In genomic region chr9:12813960-12814876, GRCh38 we compare ENCODE assay signal across 1 cellular context.
A peak's percentile ranks its signal among the peaks of the same experiment; 100 is the strongest.
TF ChIP-seq lines count a peak whose summit lies in the region.

No MANE protein-coding gene starts in this region.

TF ChIP-seq in GM12878, 131 proteins besides CTCF, POLR2A, EP300 and RAD21:
- TF ChIP-seq BHLHE40 (IDR thresholded peaks at IDR 0.05; ENCODE audit: borderline replicate concordance in 1 of 2, low read depth in 2 of 2, low read length in 1 of 2) (peak in 1 of 2 experiments; percentile 34; a peak in 1 of 4 replicates), CREB1 (IDR thresholded peaks at IDR 0.05; ENCODE audit: low read depth) (peak; percentile 27; the same call in 1 of the 2 replicates), ZNF592 (IDR thresholded peaks at IDR 0.05) (no peak), SREBF1 (IDR thresholded peaks at IDR 0.05; ENCODE audit: low read length) (no peak), ZNF384 (IDR thresholded peaks at IDR 0.05; ENCODE audit: borderline replicate concordance, low read depth, low read length) (no peak), USF2 (IDR thresholded peaks at IDR 0.05; ENCODE audit: borderline replicate concordance, low read depth, low read length) (no peak), RAD51 (IDR thresholded peaks at IDR 0.05) (peak; percentile 55), ATF7 (IDR thresholded peaks at IDR 0.05; ENCODE audit: low read depth) (peak; percentile 36; the same call in 1 of the 2 replicates), CEBPZ (IDR thresholded peaks at IDR 0.05; ENCODE audit: low read depth, low read length) (no peak), SMAD1 (IDR thresholded peaks at IDR 0.05; ENCODE audit: low read depth, partially characterized antibody) (no peak), TAF1 (IDR thresholded peaks at IDR 0.05; ENCODE audit: borderline replicate concordance, low read depth, low read length) (no peak), SUZ12 (IDR thresholded peaks at IDR 0.05; ENCODE audit: unreplicated experiment) (no peak), SREBF2 (IDR thresholded peaks at IDR 0.05; ENCODE audit: low read length) (no peak), RELB (IDR thresholded peaks at IDR 0.05; ENCODE audit: low read depth) (no peak), SIX5 (IDR thresholded peaks at IDR 0.05; ENCODE audit: low read depth, low read length, severe bottlenecking) (no peak), ZNF687 (IDR thresholded peaks at IDR 0.05) (no peak)
